Comparison of ENCODE assay signal across 29 cellular contexts in genomic region chr15:25967120-25967519, GRCh38.
"Had no signal": no experiment of that assay in that cellular context is flagged by ENCODE, and none has a peak within 500 bp of the region (broad histone marks: within the 10 kb centered on the region; RNA-seq: fewer than 3 reads in every experiment).

No MANE protein-coding gene starts in this region.

- DNase-seq: activated B cell treated with CpG ODN at 0.5 μM for 24 hours; activated CD4-positive, alpha-beta T cell treated with anti-CD3 and anti-CD28 coated beads for 1 hour; activated CD4-positive, alpha-beta T cell treated with anti-CD3 and anti-CD28 coated beads, Interleukin-2, amount 10 ng/mL, durations not matched to agents 24 days and 14 days; activated CD4-positive, alpha-beta T cell treated with anti-CD3 and anti-CD28 coated beads, Interleukin-2, amount 50 U/mL, for 48 hours; activated CD8-positive, alpha-beta memory T cell treated with anti-CD3 and anti-CD28 coated beads, Interleukin-2, amount 10 ng/mL, durations not matched to agents 7 days and 5 days; activated effector memory CD4-positive, alpha-beta T cell treated with anti-CD3 and anti-CD28 coated beads, Interleukin-2, amount 50 U/mL, for 16 hours; activated naive CD4-positive, alpha-beta T cell treated with Interleukin-2 at 50 U/mL for 16 hours; activated naive CD8-positive, alpha-beta T cell treated with anti-CD3 and anti-CD28 coated beads, Interleukin-2, amount 50 U/mL, for 24 hours; activated T-cell treated with anti-CD3 and anti-CD28 coated beads, Interleukin-2, amount 50 U/mL, for 4 hours; amniotic stem cell; brain microvascular endothelial cell; cerebellar nuclear complex; Kasumi-1; NCI-H1092; NCI-H1417 treated with DMSO at 0.1 percent for 48 hours; NCI-H1694; NCI-H2029; NCI-H345; NCI-H510A treated with DMSO at 0.1 percent for 48 hours; NCI-H69; NK-92 treated with Interleukin-12 subunit alpha and Interleukin-12 subunit beta, amount 100 ng/mL, for 24 hours; OCI-M1; Peyer's patch; SHP77 treated with DMSO at 0.1 percent for 48 hours; T-helper 17 cell; T-helper 9 cell had no signal

- H3K4me1 ChIP-seq: Peyer's patch had no signal

- H3K27me3 ChIP-seq: brain microvascular endothelial cell, cardiac muscle cell, Peyer's patch had no signal

- ATAC-seq: activated CD8-positive, alpha-beta memory T cell treated with anti-CD3 and anti-CD28 coated beads, Interleukin-2, amount 10 ng/mL, durations not matched to agents 7 days and 5 days; activated naive CD4-positive, alpha-beta T cell treated with anti-CD3 and anti-CD28 coated beads, Interleukin-2, amount 50 U/mL, for 72 hours; activated naive CD8-positive, alpha-beta T cell treated with anti-CD3 and anti-CD28 coated beads, Interleukin-2, amount 50 U/mL, for 24 hours; activated T-cell treated with anti-CD3 and anti-CD28 coated beads, Interleukin-2, amount 50 U/mL, for 4 hours; T-helper 17 cell had no signal

- H3K4me3 ChIP-seq: cardiac muscle cell, Peyer's patch had no signal

- H3K36me3 ChIP-seq: brain microvascular endothelial cell, cardiac muscle cell, Peyer's patch had no signal

- H3K27ac ChIP-seq: brain microvascular endothelial cell, cardiac muscle cell, Peyer's patch, RWPE1 had no signal
